In genomic region chr17:14575349-14575966, GRCh38 we compare ENCODE assay signal across 18 cellular contexts.
DNase-seq lines count a peak whose midpoint lies in the region; ATAC-seq and TF ChIP-seq lines count a peak whose summit lies in the region.
"Had no signal": no experiment of that assay in that cellular context is flagged by ENCODE, and none has a peak within 500 bp of the region (broad histone marks: within the 10 kb centered on the region; RNA-seq: fewer than 3 reads in every experiment).

No MANE protein-coding gene starts in this region.

- ATAC-seq in GM21717 (IDR thresholded peaks at IDR 0.05; ENCODE audit: unreplicated experiment), result no peak
- ATAC-seq in HG02938 (IDR thresholded peaks at IDR 0.05; ENCODE audit: unreplicated experiment), result no peak
- ATAC-seq: esophagus mucosa; naive thymus-derived CD8-positive, alpha-beta T cell had no signal

- H2AFZ ChIP-seq in hepatocyte (no peak overlapping the region), parathyroid adenoma (peak overlapping the region; percentile 45)

- H3K9me2 ChIP-seq in hepatocyte (replicated peaks; ENCODE audit: insufficient read depth), result no peaks in the 10 kb centered on the region

- H4K20me1 ChIP-seq in hepatocyte (ENCODE audit: insufficient read depth, poor library complexity, severe bottlenecking), result no peaks in the 10 kb centered on the region

- no peaks in the 10 kb centered on the region for H3K36me3 ChIP-seq in adipocyte (ENCODE audit: control insufficient read depth, insufficient read depth, low read length, severe bottlenecking)
- H3K36me3 ChIP-seq in hepatocyte (replicated peaks; ENCODE audit: insufficient read depth, low read depth), result no peaks in the 10 kb centered on the region
- H3K36me3 ChIP-seq in parathyroid adenoma (ENCODE audit: control insufficient read depth, insufficient read depth, low read length), result no peaks in the 10 kb centered on the region
- no peaks in the 10 kb centered on the region for H3K36me3 ChIP-seq in suprapubic skin

- TF ChIP-seq EP300 in suprapubic skin (IDR thresholded peaks at IDR 0.05), result no peak

- H3K27ac ChIP-seq in hepatocyte (no peak overlapping the region), parathyroid adenoma (no peak overlapping the region), suprapubic skin (no peak overlapping the region)

- no peaks in the 10 kb centered on the region for H3K79me2 ChIP-seq in hepatocyte
- no peaks in the 10 kb centered on the region for H3K79me2 ChIP-seq in parathyroid adenoma

- peak overlapping the region; percentile 23 for H3K4me2 ChIP-seq in hepatocyte
- no peak overlapping the region for H3K4me2 ChIP-seq in parathyroid adenoma (ENCODE audit: low read length)

- H3K9me3 ChIP-seq in adipocyte (ENCODE audit: control insufficient read depth, low read length), result no peaks in the 10 kb centered on the region
- no peaks in the 10 kb centered on the region for H3K9me3 ChIP-seq in hepatocyte (ENCODE audit: low read depth)
- H3K9me3 ChIP-seq in parathyroid adenoma (ENCODE audit: control insufficient read depth, low read length), result no peaks in the 10 kb centered on the region
- H3K9me3 ChIP-seq in suprapubic skin, result no peaks in the 10 kb centered on the region

- WGBS in hepatocyte (ENCODE audit: low lambda C conversion rate, missing lambda C conversion rate), result 47% methylated on average over 12 of the region's 12 CpGs
- WGBS in suprapubic skin, result 22% methylated on average over 12 of the region's 12 CpGs

- peak; percentile 48 for DNase-seq in AG20443 (ENCODE audit: low spot score)
- DNase-seq in adipocyte (ENCODE audit: low read depth), result peak; percentile 72
- DNase-seq in hepatocyte (ENCODE audit: low spot score), result peak; percentile 36
- DNase-seq in suprapubic skin (ENCODE audit: low spot score in 2 of 2), result no peak
- DNase-seq in stimulated activated CD8-positive, alpha-beta memory T cell treated with anti-CD3 and anti-CD28 coated beads, Interleukin-4, amount 100 ng/mL, for 48 hours, result no peak
- DNase-seq: activated CD4-positive, alpha-beta T cell treated with anti-CD3 and anti-CD28 coated beads, Interleukin-2, amount 10 ng/mL, durations not matched to agents 24 days and 14 days; activated CD8-positive, alpha-beta memory T cell treated with anti-CD3 and anti-CD28 coated beads, Interleukin-2, amount 50 U/mL, for 48 hours; activated effector memory CD4-positive, alpha-beta T cell treated with anti-CD3 and anti-CD28 coated beads, Interleukin-2, amount 50 U/mL, for 16 hours; amygdala; COR-L47; head of caudate nucleus; naive thymus-derived CD8-positive, alpha-beta T cell; Right ventricle myocardium superior; T-helper 1 cell had no signal

- TF ChIP-seq CTCF in hepatocyte (IDR thresholded peaks at IDR 0.05; ENCODE audit: poor library complexity) (no peak), parathyroid adenoma (IDR thresholded peaks at IDR 0.05) (no peak), suprapubic skin (IDR thresholded peaks at IDR 0.05) (no peak)

- peaks cover 11% of the 10 kb centered on the region for H3K27me3 ChIP-seq in adipocyte (replicated peaks; ENCODE audit: control insufficient read depth, insufficient read depth, low read length)
- no peaks in the 10 kb centered on the region for H3K27me3 ChIP-seq in hepatocyte
- H3K27me3 ChIP-seq in parathyroid adenoma (ENCODE audit: control insufficient read depth, insufficient read depth, low read length), result no peaks in the 10 kb centered on the region
- H3K27me3 ChIP-seq in suprapubic skin, result peaks cover 3% of the 10 kb centered on the region

- H3K9ac ChIP-seq in adipocyte (ENCODE audit: low read length) (no peak overlapping the region), parathyroid adenoma (no peak overlapping the region)

- no peak for TF ChIP-seq POLR2A in suprapubic skin (IDR thresholded peaks at IDR 0.05)

- H3K4me1 ChIP-seq in adipocyte (ENCODE audit: control insufficient read depth, insufficient read depth, low read length) (peaks cover 8% of the 10 kb centered on the region), hepatocyte (ENCODE audit: insufficient read depth) (no peaks in the 10 kb centered on the region), parathyroid adenoma (no peaks in the 10 kb centered on the region), suprapubic skin (peaks cover 10% of the 10 kb centered on the region)

- H3K4me3 ChIP-seq in adipocyte (ENCODE audit: low read length) (no peak overlapping the region), hepatocyte (no peak overlapping the region), parathyroid adenoma (ENCODE audit: low read depth, low read length) (no peak overlapping the region), suprapubic skin (no peak overlapping the region)

Comparison
In these comparisons a context has a peak if more than half of its experiments do, and no peak if none do; other contexts are left out.
1. DNase-seq: peak in AG20443 (single experiment), adipocyte (single experiment) and hepatocyte (single experiment); none in suprapubic skin (0 of 2) and stimulated activated CD8-positive, alpha-beta memory T cell treated with anti-CD3 and anti-CD28 coated beads, Interleukin-4, amount 100 ng/mL, for 48 hours (single experiment).